In genomic region chr4:82293304-82293703, GRCh38 we compare ENCODE assay signal across 11 cellular contexts.
DNase-seq lines count a peak whose midpoint lies in the region; ATAC-seq, FAIRE-seq and TF ChIP-seq lines count a peak whose summit lies in the region.
"Had no signal": no experiment of that assay in that cellular context is flagged by ENCODE, and none has a peak within 500 bp of the region (broad histone marks: within the 10 kb centered on the region; RNA-seq: fewer than 3 reads in every experiment).

No MANE protein-coding gene starts in this region.

- peak; percentile 73 for ATAC-seq in CD4-positive, alpha-beta T cell (ENCODE audit: poor library complexity)
- peak; percentile 100 for ATAC-seq in HG03066 (IDR thresholded peaks at IDR 0.05; ENCODE audit: low read depth, unreplicated experiment)
- ATAC-seq: PC-3 had no signal

- whole genome bisulfite sequencing in hepatocyte (ENCODE audit: low lambda C conversion rate, missing lambda C conversion rate): 92% methylated on average over 2 of the region's 2 CpGs

- FAIRE-seq in GM19239 (lab: Jason Lieb, UNC): peak; percentile 77

- no peaks in the 10 kb centered on the region for H3K79me2 ChIP-seq in hepatocyte

- no peak overlapping the region for H2AFZ ChIP-seq in hepatocyte

- H3K27me3 Mint-ChIP-seq in CD4-positive, alpha-beta T cell: no peaks in the 10 kb centered on the region

- no peak overlapping the region for H3K4me3 ChIP-seq in hepatocyte
- H3K4me3 ChIP-seq: cardiac muscle cell, lung had no signal

- TF ChIP-seq CTCF in CD4-positive, alpha-beta T cell (IDR thresholded peaks at IDR 0.05): no peak
- no peak for TF ChIP-seq CTCF in hepatocyte (IDR thresholded peaks at IDR 0.05; ENCODE audit: poor library complexity)

- CTCF ChIA-PET in CD4-positive, alpha-beta T cell (lab: Charles Lee): no interaction called here

- no peaks in the 10 kb centered on the region for H3K9me3 Mint-ChIP-seq in CD4-positive, alpha-beta T cell

- peaks cover 11% of the 10 kb centered on the region for H3K4me1 Mint-ChIP-seq in CD4-positive, alpha-beta T cell (ENCODE audit: low read depth)

- H3K27ac Mint-ChIP-seq in CD4-positive, alpha-beta T cell: no peak overlapping the region

- H3K27me3 ChIP-seq in CD4-positive, alpha-beta T cell (ENCODE audit: control insufficient read depth, insufficient read depth, low read length): no peaks in the 10 kb centered on the region
- no peaks in the 10 kb centered on the region for H3K27me3 ChIP-seq in hepatocyte
- H3K27me3 ChIP-seq: cardiac muscle cell had no signal

- no peak for DNase-seq in CD4-positive, alpha-beta T cell
- DNase-seq in GM19239 (ENCODE audit: insufficient read length, low spot score): no peak
- DNase-seq in SIG-M5 (lab: John Stamatoyannopoulos, UW): peak; percentile 34
- no peak for DNase-seq in NCI-H2227 (lab: John Stamatoyannopoulos, UW; ENCODE audit: unreplicated experiment)
- DNase-seq in NCI-H774 (lab: John Stamatoyannopoulos, UW): no peak
- no peak for DNase-seq in DMS53 treated with DMSO at 0.1 percent for 48 hours (lab: John Stamatoyannopoulos, UW; ENCODE audit: unreplicated experiment)
- no peak for DNase-seq in hepatocyte (ENCODE audit: low spot score)
- DNase-seq: PC-3 had no signal

- POLR2A ChIA-PET in CD4-positive, alpha-beta T cell (lab: Charles Lee): no interaction called here

- H3K9me3 ChIP-seq in CD4-positive, alpha-beta T cell (ENCODE audit: control insufficient read depth, low read length): no peaks in the 10 kb centered on the region
- no peaks in the 10 kb centered on the region for H3K9me3 ChIP-seq in hepatocyte (ENCODE audit: low read depth)

- H3K4me2 ChIP-seq in hepatocyte: no peak overlapping the region

- no peaks in the 10 kb centered on the region for H4K20me1 ChIP-seq in hepatocyte (ENCODE audit: insufficient read depth, poor library complexity, severe bottlenecking)

- H3K27ac ChIP-seq in CD4-positive, alpha-beta T cell (ENCODE audit: low read depth, low read length): no peak overlapping the region
- no peak overlapping the region for H3K27ac ChIP-seq in hepatocyte
- H3K27ac ChIP-seq: cardiac muscle cell had no signal

- no peak overlapping the region for H3K4me3 Mint-ChIP-seq in CD4-positive, alpha-beta T cell

- H3K4me1 ChIP-seq in hepatocyte (ENCODE audit: insufficient read depth): no peaks in the 10 kb centered on the region

- intact Hi-C loops in CD4-positive, alpha-beta T cell (cut with DNase I, micrococcal nuclease): no loop called here

- H3K36me3 Mint-ChIP-seq in CD4-positive, alpha-beta T cell (ENCODE audit: low read depth): no peaks in the 10 kb centered on the region

- H3K9me2 ChIP-seq in hepatocyte (replicated peaks; ENCODE audit: insufficient read depth): no peaks in the 10 kb centered on the region

- no peaks in the 10 kb centered on the region for H3K36me3 ChIP-seq in hepatocyte (replicated peaks; ENCODE audit: insufficient read depth, low read depth)
- H3K36me3 ChIP-seq: cardiac muscle cell had no signal
